In genomic region chr11:117505285-117505970, GRCh38 we compare ENCODE assay signal across 22 cellular contexts.
"Had no signal": no experiment of that assay in that cellular context is flagged by ENCODE, and none has a peak within 500 bp of the region (broad histone marks: within the 10 kb centered on the region; RNA-seq: fewer than 3 reads in every experiment).

No MANE protein-coding gene starts in this region.

- ATAC-seq: activated CD8-positive, alpha-beta T cell treated with anti-CD3 and anti-CD28 coated beads for 36 hours; activated T-cell treated with anti-CD3 and anti-CD28 coated beads, Interleukin-2, amount 50 U/mL, for 72 hours; body of pancreas; Panc1 had no signal

- H3K9ac ChIP-seq: SK-N-SH had no signal

- H3K9me3 ChIP-seq: body of pancreas, breast epithelium, SJSA1, SK-N-SH had no signal

- DNase-seq: activated CD4-positive, alpha-beta T cell treated with anti-CD3 and anti-CD28 coated beads, Interleukin-2, amount 10 ng/mL, durations not matched to agents 24 days and 14 days; activated CD4-positive, alpha-beta T cell treated with anti-CD3 and anti-CD28 coated beads, Interleukin-2, amount 50 U/mL, for 4 hours; activated CD8-positive, alpha-beta T cell treated with anti-CD3 and anti-CD28 coated beads for 36 hours; activated gamma-delta T cell; activated naive CD4-positive, alpha-beta T cell treated with Interleukin-2 at 50 U/mL for 16 hours; activated naive CD8-positive, alpha-beta T cell treated with anti-CD3 and anti-CD28 coated beads, Interleukin-2, amount 10 ng/mL, durations not matched to agents 7 days and 5 days; activated T-cell treated with anti-CD3 and anti-CD28 coated beads, Interleukin-2, amount 50 U/mL, for 1 hour; activated T-cell treated with anti-CD3 and anti-CD28 coated beads, Interleukin-2, amount 50 U/mL, for 72 hours; body of pancreas; NCI-H1105; NCI-H1417 treated with DMSO at 0.1 percent for 48 hours; NCI-H1694 treated with DMSO at 0.1 percent for 48 hours; NCI-H2029; NCI-H2107; NCI-H2171; NCI-H510A; RPMI8226; SHP77 treated with DMSO at 0.1 percent for 48 hours; SK-N-SH had no signal

- H3K36me3 ChIP-seq: breast epithelium, SJSA1 had no signal

- H3K4me1 ChIP-seq: body of pancreas, breast epithelium, SJSA1 had no signal

- H3K4me3 ChIP-seq: body of pancreas, breast epithelium, SJSA1 had no signal

- H3K27me3 ChIP-seq: body of pancreas, breast epithelium, SJSA1 had no signal

- H3K27ac ChIP-seq: body of pancreas, breast epithelium, SJSA1 had no signal

- H3K4me2 ChIP-seq: SK-N-SH had no signal
